ENCODE assay signal across 1 cellular context in the genomic region with DNA sequence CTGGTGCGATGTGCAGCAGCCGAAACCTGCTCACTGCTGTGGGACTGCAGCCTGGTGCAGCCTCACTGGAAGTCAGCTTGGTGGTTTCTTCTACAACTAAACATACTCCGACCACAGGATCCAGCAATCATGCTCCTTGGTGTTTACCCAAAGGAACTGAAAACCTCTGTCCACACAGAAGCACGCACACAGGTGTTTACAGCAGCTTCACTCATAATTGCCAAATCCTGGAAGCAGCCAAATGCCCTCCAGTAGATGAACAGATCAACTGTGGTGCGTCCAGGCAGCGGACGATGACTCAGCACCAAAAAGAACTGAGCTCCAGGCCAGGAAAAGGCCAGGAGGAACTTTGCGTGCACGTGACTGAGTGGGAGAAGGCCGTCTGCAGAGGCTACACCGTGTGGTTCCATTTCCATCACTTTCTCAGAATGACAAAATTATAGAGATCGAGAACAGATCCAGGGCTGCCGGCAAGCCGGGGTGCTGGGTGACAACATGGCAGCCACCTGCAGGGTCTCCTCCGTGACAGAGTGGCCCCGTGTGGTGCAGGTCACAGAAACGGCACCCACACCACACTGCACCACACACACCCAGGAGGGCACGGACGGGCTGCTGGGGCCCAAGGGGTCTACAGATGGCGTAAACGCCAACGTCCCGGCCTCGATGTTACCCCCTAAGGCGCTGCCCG.
TF ChIP-seq lines count a peak whose summit lies in the region.

No MANE protein-coding gene starts in this region.

TF ChIP-seq in K562, 482 proteins besides CTCF, POLR2A, EP300 and RAD21 (continued from another document and continues in another):
- TF ChIP-seq TRIM25 (IDR thresholded peaks at IDR 0.05; ENCODE audit: borderline replicate concordance) (no peak), RBFOX2 (IDR thresholded peaks at IDR 0.05; ENCODE audit: low read depth, low read length) (peak; percentile 36; the same call in 1 of the 2 replicates), CCAR2 (IDR thresholded peaks at IDR 0.05; ENCODE audit: low read depth, low read length) (no peak), NFATC3 (IDR thresholded peaks at IDR 0.05) (no peak), NR2F6 (CRISPR knock-in tag; IDR thresholded peaks at IDR 0.05) (no peak), SIN3A (IDR thresholded peaks at IDR 0.05; ENCODE audit: borderline replicate concordance in 2 of 2, control insufficient read depth in 1 of 2, low read depth in 2 of 2, low read length in 2 of 2) (no peak), ZNF280A (IDR thresholded peaks at IDR 0.05; ENCODE audit: low read depth, partially characterized antibody) (no peak), ZNF507 (tag; conservative IDR thresholded peaks at IDR 0.05) (no peak), E2F8 (IDR thresholded peaks at IDR 0.05; ENCODE audit: low read depth, partially characterized antibody) (no peak), MTA3 (IDR thresholded peaks at IDR 0.05; ENCODE audit: borderline replicate concordance) (peak; percentile 75; the same call in 1 of the 2 replicates), RREB1 (CRISPR knock-in tag; IDR thresholded peaks at IDR 0.05) (peak; percentile 60; the same call in 1 of the 2 replicates), BRCA1 (IDR thresholded peaks at IDR 0.05) (no peak), BRCA1 (CRISPR knock-in tag; IDR thresholded peaks at IDR 0.05) (no peak), CBX2 (IDR thresholded peaks at IDR 0.05; ENCODE audit: insufficient read depth, low read length, poor library complexity, severe bottlenecking) (no peak), RCOR1 (IDR thresholded peaks at IDR 0.05; ENCODE audit: borderline replicate concordance in 1 of 2, low read depth in 2 of 2, low read length in 2 of 2) (peak in 1 of 2 experiments; percentile 89; a peak in 2 of 4 replicates), TSC22D4 (tag; IDR thresholded peaks at IDR 0.05) (no peak), BCOR (IDR thresholded peaks at IDR 0.05) (peak; percentile 0; the same call in 1 of the 2 replicates), ZNF77 (CRISPR knock-in tag; IDR thresholded peaks at IDR 0.05) (no peak), ZNF224 (CRISPR knock-in tag; IDR thresholded peaks at IDR 0.05) (no peak), CHD4 (IDR thresholded peaks at IDR 0.05; ENCODE audit: insufficient read depth, insufficient replicate concordance, low read depth, low read length, poor library complexity, severe bottlenecking) (no peak), DIDO1 (tag; IDR thresholded peaks at IDR 0.05; ENCODE audit: low read depth) (0 out of 2 replicates have a peak, but pooled peaks have one; percentile 29), SMARCC2 (IDR thresholded peaks at IDR 0.05; ENCODE audit: low read depth) (0 out of 2 replicates have a peak, but pooled peaks have one; percentile 69), PTTG1 (tag; IDR thresholded peaks at IDR 0.05; ENCODE audit: low read depth) (no peak), CHD2 (IDR thresholded peaks at IDR 0.05; ENCODE audit: low read depth, low read length) (no peak), HDAC1 (IDR thresholded peaks at IDR 0.05) (peak in 1 of 2 experiments; percentile 68; a peak in 1 of 4 replicates), KDM2B (CRISPR knock-in tag; IDR thresholded peaks at IDR 0.05) (no peak)
- TF ChIP-seq, protein P1, sequence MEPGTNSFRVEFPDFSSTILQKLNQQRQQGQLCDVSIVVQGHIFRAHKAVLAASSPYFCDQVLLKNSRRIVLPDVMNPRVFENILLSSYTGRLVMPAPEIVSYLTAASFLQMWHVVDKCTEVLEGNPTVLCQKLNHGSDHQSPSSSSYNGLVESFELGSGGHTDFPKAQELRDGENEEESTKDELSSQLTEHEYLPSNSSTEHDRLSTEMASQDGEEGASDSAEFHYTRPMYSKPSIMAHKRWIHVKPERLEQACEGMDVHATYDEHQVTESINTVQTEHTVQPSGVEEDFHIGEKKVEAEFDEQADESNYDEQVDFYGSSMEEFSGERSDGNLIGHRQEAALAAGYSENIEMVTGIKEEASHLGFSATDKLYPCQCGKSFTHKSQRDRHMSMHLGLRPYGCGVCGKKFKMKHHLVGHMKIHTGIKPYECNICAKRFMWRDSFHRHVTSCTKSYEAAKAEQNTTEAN (CRISPR knock-in tag; IDR thresholded peaks at IDR 0.05): no peak
- TF ChIP-seq, protein P2, sequence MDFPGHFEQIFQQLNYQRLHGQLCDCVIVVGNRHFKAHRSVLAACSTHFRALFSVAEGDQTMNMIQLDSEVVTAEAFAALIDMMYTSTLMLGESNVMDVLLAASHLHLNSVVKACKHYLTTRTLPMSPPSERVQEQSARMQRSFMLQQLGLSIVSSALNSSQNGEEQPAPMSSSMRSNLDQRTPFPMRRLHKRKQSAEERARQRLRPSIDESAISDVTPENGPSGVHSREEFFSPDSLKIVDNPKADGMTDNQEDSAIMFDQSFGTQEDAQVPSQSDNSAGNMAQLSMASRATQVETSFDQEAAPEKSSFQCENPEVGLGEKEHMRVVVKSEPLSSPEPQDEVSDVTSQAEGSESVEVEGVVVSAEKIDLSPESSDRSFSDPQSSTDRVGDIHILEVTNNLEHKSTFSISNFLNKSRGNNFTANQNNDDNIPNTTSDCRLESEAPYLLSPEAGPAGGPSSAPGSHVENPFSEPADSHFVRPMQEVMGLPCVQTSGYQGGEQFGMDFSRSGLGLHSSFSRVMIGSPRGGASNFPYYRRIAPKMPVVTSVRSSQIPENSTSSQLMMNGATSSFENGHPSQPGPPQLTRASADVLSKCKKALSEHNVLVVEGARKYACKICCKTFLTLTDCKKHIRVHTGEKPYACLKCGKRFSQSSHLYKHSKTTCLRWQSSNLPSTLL (IDR thresholded peaks at IDR 0.05): no peak
- TF ChIP-seq, protein P3, sequence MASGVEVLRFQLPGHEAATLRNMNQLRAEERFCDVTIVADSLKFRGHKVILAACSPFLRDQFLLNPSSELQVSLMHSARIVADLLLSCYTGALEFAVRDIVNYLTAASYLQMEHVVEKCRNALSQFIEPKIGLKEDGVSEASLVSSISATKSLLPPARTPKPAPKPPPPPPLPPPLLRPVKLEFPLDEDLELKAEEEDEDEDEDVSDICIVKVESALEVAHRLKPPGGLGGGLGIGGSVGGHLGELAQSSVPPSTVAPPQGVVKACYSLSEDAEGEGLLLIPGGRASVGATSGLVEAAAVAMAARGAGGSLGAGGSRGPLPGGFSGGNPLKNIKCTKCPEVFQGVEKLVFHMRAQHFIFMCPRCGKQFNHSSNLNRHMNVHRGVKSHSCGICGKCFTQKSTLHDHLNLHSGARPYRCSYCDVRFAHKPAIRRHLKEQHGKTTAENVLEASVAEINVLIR (CRISPR knock-in tag; IDR thresholded peaks at IDR 0.05): no peak
- TF ChIP-seq, protein P4, sequence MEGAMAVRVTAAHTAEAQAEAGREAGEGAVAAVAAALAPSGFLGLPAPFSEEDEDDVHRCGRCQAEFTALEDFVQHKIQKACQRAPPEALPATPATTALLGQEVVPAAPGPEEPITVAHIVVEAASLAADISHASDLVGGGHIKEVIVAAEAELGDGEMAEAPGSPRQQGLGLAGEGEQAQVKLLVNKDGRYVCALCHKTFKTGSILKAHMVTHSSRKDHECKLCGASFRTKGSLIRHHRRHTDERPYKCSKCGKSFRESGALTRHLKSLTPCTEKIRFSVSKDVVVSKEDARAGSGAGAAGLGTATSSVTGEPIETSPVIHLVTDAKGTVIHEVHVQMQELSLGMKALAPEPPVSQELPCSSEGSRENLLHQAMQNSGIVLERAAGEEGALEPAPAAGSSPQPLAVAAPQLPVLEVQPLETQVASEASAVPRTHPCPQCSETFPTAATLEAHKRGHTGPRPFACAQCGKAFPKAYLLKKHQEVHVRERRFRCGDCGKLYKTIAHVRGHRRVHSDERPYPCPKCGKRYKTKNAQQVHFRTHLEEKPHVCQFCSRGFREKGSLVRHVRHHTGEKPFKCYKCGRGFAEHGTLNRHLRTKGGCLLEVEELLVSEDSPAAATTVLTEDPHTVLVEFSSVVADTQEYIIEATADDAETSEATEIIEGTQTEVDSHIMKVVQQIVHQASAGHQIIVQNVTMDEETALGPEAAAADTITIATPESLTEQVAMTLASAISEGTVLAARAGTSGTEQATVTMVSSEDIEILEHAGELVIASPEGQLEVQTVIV (CRISPR knock-in tag; IDR thresholded peaks at IDR 0.05; ENCODE audit: borderline replicate concordance): no peak
